9 cellular contexts compared by ENCODE assay signal in genomic region chr1:204564835-204565234, GRCh38. TPM values are rescaled to one million over a fixed set of nuclear protein-coding genes. Genes with fewer than 3 reads are reported as not detected.
A peak's percentile ranks its signal among the peaks of the same experiment; 100 is the strongest.
DNase-seq lines count a peak whose midpoint lies in the region; ATAC-seq and TF ChIP-seq lines count a peak whose summit lies in the region.
"Had no signal": no experiment of that assay in that cellular context is flagged by ENCODE, and none has a peak within 500 bp of the region (broad histone marks: within the 10 kb centered on the region; RNA-seq: fewer than 3 reads in every experiment).

No MANE protein-coding gene starts in this region.

- H3K36me3 Mint-ChIP-seq in activated T-cell treated with anti-CD3 and anti-CD28 coated beads, Interleukin-2, amount 50 U/mL, for 4 hours (ENCODE audit: insufficient read depth): peaks cover 35% of the 10 kb centered on the region

- peaks cover 0 to 7% (median 2%) of the 10 kb centered on the region in 4 donors for H3K4me1 ChIP-seq in Peyer's patch

- TF ChIP-seq POLR2A in Peyer's patch (IDR thresholded peaks at IDR 0.05): no peak

- H3K27me3 Mint-ChIP-seq in activated T-cell treated with anti-CD3 and anti-CD28 coated beads, Interleukin-2, amount 50 U/mL, for 4 hours (ENCODE audit: low read depth): no peaks in the 10 kb centered on the region

- H3K4me3 ChIP-seq in Peyer's patch: no peak overlapping the region
- H3K4me3 ChIP-seq: esophagus muscularis mucosa had no signal

- intact Hi-C loops in left colon (cut with DNase I, micrococcal nuclease): loop anchor here in 1 of 2 donors (5.0 kb wide), 2 partner anchors 197 to 242 kb away; no protein-coding TSS in a partner anchor

- peaks cover 44% of the 10 kb centered on the region for H3K4me1 Mint-ChIP-seq in activated T-cell treated with anti-CD3 and anti-CD28 coated beads, Interleukin-2, amount 50 U/mL, for 4 hours (ENCODE audit: low read depth)

- H3K9me3 ChIP-seq in Peyer's patch: no peaks in the 10 kb centered on the region
- H3K9me3 ChIP-seq: esophagus muscularis mucosa had no signal

- DNase-seq in activated T-cell treated with anti-CD3 and anti-CD28 coated beads, Interleukin-2, amount 50 U/mL, for 4 hours: no peak
- DNase-seq in activated T-cell treated with anti-CD3 and anti-CD28 coated beads, Interleukin-2, amount 50 U/mL, for 1 hour: no peak
- DNase-seq in Peyer's patch (peak in 2 of 3 donors; percentile 73 to 80), foreskin melanocyte (no peak), retina (no peak), left colon (no peak)
- no peak for DNase-seq in stimulated activated naive CD8-positive, alpha-beta T cell treated with anti-CD3 and anti-CD28 coated beads, Interleukin-15, Interleukin-2, amounts not matched to agents 100 U/mL and 50 U/mL, for 24 hours

- H3K4me3 Mint-ChIP-seq in activated T-cell treated with anti-CD3 and anti-CD28 coated beads, Interleukin-2, amount 50 U/mL, for 4 hours: no peak overlapping the region

- peak overlapping the region in 1 of 4 donors; percentile 14 for H3K27ac ChIP-seq in Peyer's patch
- H3K27ac ChIP-seq: esophagus muscularis mucosa had no signal

- H3K36me3 ChIP-seq in Peyer's patch: peaks cover 0 to 10% (median 0%) of the 10 kb centered on the region in 3 donors

- ATAC-seq in activated T-cell treated with anti-CD3 and anti-CD28 coated beads, Interleukin-2, amount 50 U/mL, for 4 hours: peak; percentile 17 to 41
- ATAC-seq in HG02642 (IDR thresholded peaks at IDR 0.05; ENCODE audit: poor library complexity, unreplicated experiment) (peak; percentile 81), left colon (no peak)
- peak; percentile 33 for ATAC-seq in stimulated activated naive CD8-positive, alpha-beta T cell treated with anti-CD3 and anti-CD28 coated beads, Interleukin-15, Interleukin-2, amounts not matched to agents 100 U/mL and 50 U/mL, for 24 hours

- H3K9me3 Mint-ChIP-seq in activated T-cell treated with anti-CD3 and anti-CD28 coated beads, Interleukin-2, amount 50 U/mL, for 4 hours: no peaks in the 10 kb centered on the region

- no peak for TF ChIP-seq CTCF in Peyer's patch (IDR thresholded peaks at IDR 0.05)

- H3K27me3 ChIP-seq in Peyer's patch: no peaks in the 10 kb centered on the region
- H3K27me3 ChIP-seq: esophagus muscularis mucosa had no signal

RNA-seq across cellular contexts. Expression of gene MDM4, which starts 48.6 kb away (rescaled TPM):
- 10 to 100 TPM; 57.4 to 70.3 (median 66.0) TPM for total RNA-seq in activated T-cell treated with anti-CD3 and anti-CD28 coated beads, Interleukin-2, amount 50 U/mL, for 4 hours
- total RNA-seq in Peyer's patch (100 to 1,000 TPM in 3 of 4 donors, 10 to 100 TPM in 1; 83.0 to 227 (median 125) TPM), left colon (10 to 100 TPM; 47.8 to 64.2 TPM)

Comparison
In these comparisons a context has a peak if more than half of its experiments do, and no peak if none do; other contexts are left out.
1. DNase-seq: peak in Peyer's patch (2 of 3); none in activated T-cell treated with anti-CD3 and anti-CD28 coated beads, Interleukin-2, amount 50 U/mL, for 4 hours (single experiment), activated T-cell treated with anti-CD3 and anti-CD28 coated beads, Interleukin-2, amount 50 U/mL, for 1 hour (single experiment), stimulated activated naive CD8-positive, alpha-beta T cell treated with anti-CD3 and anti-CD28 coated beads, Interleukin-15, Interleukin-2, amounts not matched to agents 100 U/mL and 50 U/mL, for 24 hours (single experiment), foreskin melanocyte (single experiment), retina (single experiment) and left colon (0 of 2).